Comparison of ENCODE assay signal across 37 cellular contexts in genomic region chr6:28377879-28378278, GRCh38.
"Had no signal": no experiment of that assay in that cellular context is flagged by ENCODE, and none has a peak within 500 bp of the region (broad histone marks: within the 10 kb centered on the region; RNA-seq: fewer than 3 reads in every experiment).

No MANE protein-coding gene starts in this region.

- H3K4me3 Mint-ChIP-seq: activated CD4-positive, alpha-beta memory T cell treated with anti-CD3 and anti-CD28 coated beads for 36 hours; activated CD4-positive, alpha-beta T cell treated with anti-CD3 and anti-CD28 coated beads for 36 hours; activated CD4-positive, alpha-beta T cell treated with anti-CD3 and anti-CD28 coated beads, Interleukin-2, amount 10 ng/mL, durations not matched to agents 7 days and 5 days; activated CD8-positive, alpha-beta T cell treated with anti-CD3 and anti-CD28 coated beads for 36 hours; activated naive CD4-positive, alpha-beta T cell treated with anti-CD3 and anti-CD28 coated beads for 36 hours; activated naive CD8-positive, alpha-beta T cell treated with anti-CD3 and anti-CD28 coated beads for 36 hours; activated T-cell treated with anti-CD3 and anti-CD28 coated beads, Interleukin-2, amount 50 U/mL, for 4 hours; activated T-cell treated with anti-CD3 and anti-CD28 coated beads, Interleukin-2, amount 50 U/mL, for 72 hours; activated T-helper 1 cell treated with anti-CD3 and anti-CD28 coated beads, Interleukin-12 subunit alpha, Interleukin-12 subunit beta, Interleukin-2, Interleukin-4 antibody, amounts not matched to agents 30 ng/mL and 10 ng/mL and 1 ng/mL, durations not matched to agents 14 hours and 24 hours and 36 hours; activated T-helper 17 cell treated with anti-CD3 and anti-CD28 coated beads, Interleukin-2, amount 50 U/mL, for 72 hours; T-helper 1 cell treated with Interleukin-12 subunit alpha and Interleukin-12 subunit beta and Interleukin-4 antibody, amounts not matched to agents 30 μg/mL and 1 μg/mL, for 36 hours; T-helper 2 cell treated with Interferon-gamma antibody and Interleukin-4, amounts not matched to agents 5 μg/mL and 100 μg/mL, for 36 hours; WTC11 had no signal

- H3K27me3 ChIP-seq: adrenal gland, body of pancreas, brain microvascular endothelial cell, breast epithelium had no signal

- H3K27ac Mint-ChIP-seq: activated CD4-positive, alpha-beta memory T cell treated with anti-CD3 and anti-CD28 coated beads for 36 hours; activated CD4-positive, alpha-beta T cell treated with anti-CD3 and anti-CD28 coated beads for 36 hours; activated CD4-positive, alpha-beta T cell treated with anti-CD3 and anti-CD28 coated beads, Interleukin-2, amount 10 ng/mL, durations not matched to agents 7 days and 5 days; activated CD8-positive, alpha-beta T cell treated with anti-CD3 and anti-CD28 coated beads for 36 hours; activated naive CD4-positive, alpha-beta T cell treated with anti-CD3 and anti-CD28 coated beads for 36 hours; activated naive CD4-positive, alpha-beta T cell treated with anti-CD3 and anti-CD28 coated beads, Interleukin-2, amount 50 U/mL, for 72 hours; activated naive CD8-positive, alpha-beta T cell treated with anti-CD3 and anti-CD28 coated beads for 36 hours; activated T-cell treated with anti-CD3 and anti-CD28 coated beads, Interleukin-2, amount 50 U/mL, for 72 hours; activated T-helper 1 cell treated with anti-CD3 and anti-CD28 coated beads, Interleukin-12 subunit alpha, Interleukin-12 subunit beta, Interleukin-2, Interleukin-4 antibody, amounts not matched to agents 30 ng/mL and 10 ng/mL and 1 ng/mL, durations not matched to agents 14 hours and 24 hours and 36 hours; activated T-helper 17 cell treated with anti-CD3 and anti-CD28 coated beads, Interleukin-2, amount 50 U/mL, for 72 hours; T-helper 1 cell treated with Interleukin-12 subunit alpha and Interleukin-12 subunit beta and Interleukin-4 antibody, amounts not matched to agents 30 μg/mL and 1 μg/mL, for 36 hours; T-helper 2 cell treated with Interferon-gamma antibody and Interleukin-4, amounts not matched to agents 5 μg/mL and 100 μg/mL, for 36 hours; WTC11 had no signal

- H3K27ac ChIP-seq: adrenal gland, body of pancreas, brain microvascular endothelial cell, breast epithelium, WERI-Rb-1 had no signal

- ATAC-seq: activated CD4-positive, alpha-beta T cell treated with anti-CD3 and anti-CD28 coated beads for 36 hours; activated CD4-positive, CD25-positive, alpha-beta regulatory T cell treated with anti-CD3 and anti-CD28 coated beads, Interleukin-2, amount 50 U/mL, for 24 hours; activated CD8-positive, alpha-beta T cell treated with anti-CD3 and anti-CD28 coated beads for 36 hours; activated naive CD4-positive, alpha-beta T cell treated with anti-CD3 and anti-CD28 coated beads, Interleukin-2, amount 50 U/mL, for 72 hours; activated T-cell treated with anti-CD3 and anti-CD28 coated beads, Interleukin-2, amount 50 U/mL, for 4 hours; activated T-cell treated with anti-CD3 and anti-CD28 coated beads, Interleukin-2, amount 50 U/mL, for 72 hours; activated T-helper 17 cell treated with anti-CD3 and anti-CD28 coated beads, Interleukin-2, amount 50 U/mL, for 72 hours; body of pancreas; WTC11 had no signal

- H3K4me3 ChIP-seq: adrenal gland, body of pancreas, breast epithelium had no signal

- H3K4me1 ChIP-seq: breast epithelium had no signal

- H3K27me3 Mint-ChIP-seq: activated CD4-positive, alpha-beta memory T cell treated with anti-CD3 and anti-CD28 coated beads for 36 hours; activated CD4-positive, alpha-beta T cell treated with anti-CD3 and anti-CD28 coated beads for 36 hours; activated CD4-positive, alpha-beta T cell treated with anti-CD3 and anti-CD28 coated beads, Interleukin-2, amount 10 ng/mL, durations not matched to agents 7 days and 5 days; activated CD8-positive, alpha-beta T cell treated with anti-CD3 and anti-CD28 coated beads for 36 hours; activated naive CD8-positive, alpha-beta T cell treated with anti-CD3 and anti-CD28 coated beads for 36 hours; activated T-helper 17 cell treated with anti-CD3 and anti-CD28 coated beads, Interleukin-2, amount 50 U/mL, for 72 hours had no signal

- H3K4me1 Mint-ChIP-seq: activated T-helper 17 cell treated with anti-CD3 and anti-CD28 coated beads, Interleukin-2, amount 50 U/mL, for 72 hours had no signal

- H3K9me3 Mint-ChIP-seq: activated naive CD4-positive, alpha-beta T cell treated with anti-CD3 and anti-CD28 coated beads for 36 hours; activated T-cell treated with anti-CD3 and anti-CD28 coated beads, Interleukin-2, amount 50 U/mL, for 72 hours; activated T-helper 17 cell treated with anti-CD3 and anti-CD28 coated beads, Interleukin-2, amount 50 U/mL, for 72 hours; WTC11 had no signal

- DNase-seq: activated CD4-positive, alpha-beta memory T cell treated with anti-CD3 and anti-CD28 coated beads for 36 hours; activated CD4-positive, alpha-beta T cell treated with anti-CD3 and anti-CD28 coated beads for 1 hour; activated CD4-positive, alpha-beta T cell treated with anti-CD3 and anti-CD28 coated beads for 36 hours; activated CD4-positive, alpha-beta T cell treated with anti-CD3 and anti-CD28 coated beads for 48 hours; activated CD4-positive, alpha-beta T cell treated with anti-CD3 and anti-CD28 coated beads, Interleukin-2, amount 10 ng/mL, durations not matched to agents 7 days and 5 days; activated CD4-positive, alpha-beta T cell treated with anti-CD3 and anti-CD28 coated beads, Interleukin-2, amount 50 U/mL, for 4 hours; activated CD4-positive, CD25-positive, alpha-beta regulatory T cell; activated CD8-positive, alpha-beta memory T cell treated with anti-CD3 and anti-CD28 coated beads, Interleukin-2, amount 50 U/mL, for 4 hours; activated CD8-positive, alpha-beta T cell treated with anti-CD3 and anti-CD28 coated beads for 36 hours; activated effector memory CD4-positive, alpha-beta T cell treated with anti-CD3 and anti-CD28 coated beads, Interleukin-2, amount 50 U/mL, for 16 hours; activated gamma-delta T cell treated with Interleukin-2 at 50 U/mL for 16 hours; activated naive CD4-positive, alpha-beta T cell; activated naive CD4-positive, alpha-beta T cell treated with anti-CD3 and anti-CD28 coated beads for 36 hours; activated naive CD4-positive, alpha-beta T cell treated with anti-CD3 and anti-CD28 coated beads, Interleukin-2, amount 50 U/mL, for 16 hours; activated naive CD8-positive, alpha-beta T cell treated with anti-CD3 and anti-CD28 coated beads for 36 hours; activated T-cell treated with anti-CD3 and anti-CD28 coated beads for 4 hours; activated T-cell treated with anti-CD3 and anti-CD28 coated beads, Interleukin-2, amount 50 U/mL, for 1 hour; activated T-cell treated with anti-CD3 and anti-CD28 coated beads, Interleukin-2, amount 50 U/mL, for 4 hours; activated T-cell treated with anti-CD3 and anti-CD28 coated beads, Interleukin-2, amount 50 U/mL, for 72 hours; adrenal gland; amniotic stem cell; aorta; body of pancreas; brain microvascular endothelial cell; central memory CD4-positive, alpha-beta T cell; T-helper 1 cell; T-helper 2 cell; T-helper 9 cell; WERI-Rb-1 had no signal

- H3K9me3 ChIP-seq: adrenal gland, body of pancreas had no signal
